In the genomic region with DNA sequence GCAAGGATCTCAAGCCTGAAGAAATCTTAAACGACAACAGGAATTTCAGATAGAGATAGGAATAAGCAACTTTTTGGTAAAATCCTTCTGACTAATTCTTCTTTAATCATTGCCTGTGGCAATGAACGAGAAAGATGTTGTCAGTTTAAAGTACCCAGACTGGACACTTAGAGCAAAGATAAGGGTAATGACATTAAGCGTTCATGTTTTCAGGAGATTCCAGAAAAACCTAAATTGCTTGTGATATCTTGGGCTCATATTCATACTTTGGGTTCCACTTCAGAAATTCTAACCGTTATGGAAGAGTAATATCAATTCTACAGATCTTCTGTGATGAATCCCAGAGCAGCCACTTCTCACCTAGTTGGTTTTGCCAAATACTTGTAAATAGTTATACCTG, we compare ENCODE assay signal across 31 cellular contexts.
"Had no signal": no experiment of that assay in that cellular context is flagged by ENCODE, and none has a peak within 500 bp of the region (broad histone marks: within the 10 kb centered on the region; RNA-seq: fewer than 3 reads in every experiment).

No MANE protein-coding gene starts in this region.

- H3K27me3 ChIP-seq: MG63 had no signal

- H3K27ac ChIP-seq: KMS-11 had no signal

- H3K9ac ChIP-seq: KMS-11 had no signal

- DNase-seq: Kasumi-1, MG63, MM.1S, MV-4-11, NCI-H1048, NCI-H1092, NCI-H1092 treated with DMSO at 0.1 percent for 48 hours, NCI-H1105, NCI-H1417 treated with DMSO at 0.1 percent for 48 hours, NCI-H1436, NCI-H1436 treated with DMSO at 0.1 percent for 48 hours, NCI-H146, NCI-H1694, NCI-H1694 treated with DMSO at 0.1 percent for 48 hours, NCI-H187, NCI-H187 treated with DMSO at 0.1 percent for 48 hours, NCI-H1930, NCI-H2029, NCI-H2029 treated with DMSO at 0.1 percent for 48 hours, NCI-H2081, NCI-H2081 treated with DMSO at 0.1 percent for 48 hours, NCI-H2107, NCI-H2171, NCI-H2227 treated with DMSO at 0.1 percent for 48 hours, NCI-H226, NCI-H345, NCI-H446, NCI-H446 treated with DMSO at 0.1 percent for 48 hours, NCI-H510A, NCI-H510A treated with DMSO at 0.1 percent for 48 hours had no signal

- H3K4me3 ChIP-seq: MG63 had no signal

- H3K36me3 ChIP-seq: MG63 had no signal

- H3K4me2 ChIP-seq: KMS-11 had no signal

- H3K9me3 ChIP-seq: MG63 had no signal
